Comparison of ENCODE assay signal across 23 cellular contexts in the genomic region with DNA sequence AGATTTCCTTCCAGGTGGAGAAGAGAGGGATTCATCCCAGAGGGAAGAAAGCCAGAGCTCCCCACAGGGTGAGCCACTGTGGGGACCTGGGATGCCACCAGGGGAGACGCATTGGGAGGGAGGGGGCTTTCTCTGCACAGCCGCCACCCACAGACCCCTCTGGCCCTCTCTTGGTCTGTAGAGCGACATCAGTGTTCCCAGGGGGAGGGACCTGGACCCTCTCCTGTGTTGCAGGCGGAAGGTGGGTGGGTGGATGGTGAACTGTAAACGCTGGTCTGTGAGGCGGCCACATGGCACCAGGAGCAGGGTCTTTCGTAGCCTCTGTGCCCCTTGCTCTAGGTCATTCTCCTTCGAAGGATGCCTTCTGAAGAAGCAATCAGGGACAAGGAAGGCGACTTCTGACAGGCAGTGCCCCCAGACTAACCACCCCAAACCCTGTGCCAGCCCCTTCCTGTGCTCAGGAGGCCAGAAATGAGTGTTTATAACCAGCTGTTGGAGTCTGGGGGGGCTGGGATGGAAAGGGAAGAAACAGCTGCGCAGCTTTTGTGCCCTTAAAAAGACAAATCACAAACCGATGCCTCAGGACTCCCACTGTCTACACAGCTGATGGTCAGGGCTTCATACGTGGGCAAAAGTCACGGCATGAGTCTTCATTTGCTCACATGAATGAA.
"Had no signal": no experiment of that assay in that cellular context is flagged by ENCODE, and none has a peak within 500 bp of the region (broad histone marks: within the 10 kb centered on the region; RNA-seq: fewer than 3 reads in every experiment).

No MANE protein-coding gene starts in this region.

- H3K27me3 Mint-ChIP-seq: dendritic cell treated with granulocyte-macrophage colony-stimulating factor and Interleukin-4, amounts not matched to agents 40 ng/mL and 50 ng/mL, for 4 days had no signal

- H3K4me1 ChIP-seq: body of pancreas, heart right ventricle, left lung, right lobe of liver had no signal

- H3K4me3 Mint-ChIP-seq: activated CD4-positive, alpha-beta memory T cell treated with anti-CD3 and anti-CD28 coated beads, Interleukin-2, amount 10 ng/mL, durations not matched to agents 7 days and 5 days; activated naive CD4-positive, alpha-beta T cell treated with anti-CD3 and anti-CD28 coated beads for 36 hours; activated naive CD8-positive, alpha-beta T cell treated with anti-CD3 and anti-CD28 coated beads, Interleukin-2, amount 10 ng/mL, durations not matched to agents 7 days and 5 days; activated T-cell treated with anti-CD3 and anti-CD28 coated beads, Interleukin-2, amount 50 U/mL, for 72 hours; dendritic cell treated with granulocyte-macrophage colony-stimulating factor and Interleukin-4, amounts not matched to agents 40 ng/mL and 50 ng/mL, for 4 days; stimulated activated naive B cell treated with anti-CD40 and anti-IgM and Interleukin-4, amounts not matched to agents 10 μg/mL and 1 μg/mL and 100 μg/mL, for 72 hours; WTC11 had no signal

- H3K27me3 ChIP-seq: body of pancreas, right lobe of liver had no signal

- H3K9me3 ChIP-seq: body of pancreas, heart right ventricle, left lung, right lobe of liver had no signal

- DNase-seq: activated CD4-positive, alpha-beta memory T cell treated with anti-CD3 and anti-CD28 coated beads, Interleukin-2, amount 10 ng/mL, durations not matched to agents 7 days and 5 days; activated CD4-positive, alpha-beta T cell treated with anti-CD3 and anti-CD28 coated beads for 48 hours; activated effector memory CD4-positive, alpha-beta T cell treated with Interleukin-2 at 50 U/mL for 16 hours; activated naive CD4-positive, alpha-beta T cell treated with anti-CD3 and anti-CD28 coated beads for 36 hours; activated naive CD8-positive, alpha-beta T cell treated with anti-CD3 and anti-CD28 coated beads, Interleukin-2, amount 10 ng/mL, durations not matched to agents 7 days and 5 days; activated T-cell treated with anti-CD3 and anti-CD28 coated beads, Interleukin-2, amount 50 U/mL, for 72 hours; anterior cingulate cortex; body of pancreas; effector CD8-positive, alpha-beta T cell; erythroblast; foreskin fibroblast; heart right ventricle; kidney glomerular epithelial cell; left lung; occipital lobe; right lobe of liver; stimulated activated CD4-positive, alpha-beta T cell treated with anti-CD3 and anti-CD28 coated beads, Interleukin-2, amount 100 ng/mL, for 48 hours; stimulated activated CD8-positive, alpha-beta memory T cell treated with anti-CD3 and anti-CD28 coated beads, Interleukin-4, amount 100 ng/mL, for 48 hours; stimulated activated naive B cell treated with anti-CD40 and anti-IgM and Interleukin-4, amounts not matched to agents 10 μg/mL and 1 μg/mL and 100 μg/mL, for 72 hours; T-helper 1 cell; trophoblast cell had no signal

- H3K27ac Mint-ChIP-seq: activated CD4-positive, alpha-beta memory T cell treated with anti-CD3 and anti-CD28 coated beads, Interleukin-2, amount 10 ng/mL, durations not matched to agents 7 days and 5 days; activated naive CD4-positive, alpha-beta T cell treated with anti-CD3 and anti-CD28 coated beads for 36 hours; activated naive CD8-positive, alpha-beta T cell treated with anti-CD3 and anti-CD28 coated beads, Interleukin-2, amount 10 ng/mL, durations not matched to agents 7 days and 5 days; activated T-cell treated with anti-CD3 and anti-CD28 coated beads, Interleukin-2, amount 50 U/mL, for 72 hours; dendritic cell treated with granulocyte-macrophage colony-stimulating factor and Interleukin-4, amounts not matched to agents 40 ng/mL and 50 ng/mL, for 4 days; stimulated activated naive B cell treated with anti-CD40 and anti-IgM and Interleukin-4, amounts not matched to agents 10 μg/mL and 1 μg/mL and 100 μg/mL, for 72 hours; WTC11 had no signal

- H3K36me3 ChIP-seq: heart right ventricle, left lung, right lobe of liver had no signal

- H3K4me1 Mint-ChIP-seq: activated CD4-positive, alpha-beta memory T cell treated with anti-CD3 and anti-CD28 coated beads, Interleukin-2, amount 10 ng/mL, durations not matched to agents 7 days and 5 days; activated naive CD8-positive, alpha-beta T cell treated with anti-CD3 and anti-CD28 coated beads, Interleukin-2, amount 10 ng/mL, durations not matched to agents 7 days and 5 days had no signal

- H3K36me3 Mint-ChIP-seq: stimulated activated naive B cell treated with anti-CD40 and anti-IgM and Interleukin-4, amounts not matched to agents 10 μg/mL and 1 μg/mL and 100 μg/mL, for 72 hours; WTC11 had no signal

- H3K27ac ChIP-seq: body of pancreas, heart right ventricle, left lung, right lobe of liver had no signal

- ATAC-seq: activated T-cell treated with anti-CD3 and anti-CD28 coated beads, Interleukin-2, amount 50 U/mL, for 72 hours; body of pancreas; heart right ventricle; left lung; right lobe of liver; stimulated activated naive B cell treated with anti-CD40 and anti-IgM and Interleukin-4, amounts not matched to agents 10 μg/mL and 1 μg/mL and 100 μg/mL, for 72 hours; WTC11 had no signal

- H3K9me3 Mint-ChIP-seq: activated CD4-positive, alpha-beta memory T cell treated with anti-CD3 and anti-CD28 coated beads, Interleukin-2, amount 10 ng/mL, durations not matched to agents 7 days and 5 days; activated naive CD4-positive, alpha-beta T cell treated with anti-CD3 and anti-CD28 coated beads for 36 hours; activated naive CD8-positive, alpha-beta T cell treated with anti-CD3 and anti-CD28 coated beads, Interleukin-2, amount 10 ng/mL, durations not matched to agents 7 days and 5 days; dendritic cell treated with granulocyte-macrophage colony-stimulating factor and Interleukin-4, amounts not matched to agents 40 ng/mL and 50 ng/mL, for 4 days; WTC11 had no signal

- H3K4me3 ChIP-seq: body of pancreas, heart right ventricle, left lung, right lobe of liver had no signal
